ENCODE assay signal across 13 cellular contexts in genomic region chr12:6294533-6295186, GRCh38. TPM values are rescaled to one million over a fixed set of nuclear protein-coding genes. Genes with fewer than 3 reads are reported as not detected.
DNase-seq lines count a peak whose midpoint lies in the region; ATAC-seq and TF ChIP-seq lines count a peak whose summit lies in the region.
"Had no signal": no experiment of that assay in that cellular context is flagged by ENCODE, and none has a peak within 500 bp of the region (broad histone marks: within the 10 kb centered on the region; RNA-seq: fewer than 3 reads in every experiment).

No MANE protein-coding gene starts in this region.

- DNase-seq in DMS53 (lab: John Stamatoyannopoulos, UW) (peak; percentile 90), RWPE1 (ENCODE audit: low spot score) (no peak), esophagus squamous epithelium (lab: John Stamatoyannopoulos, UW) (no peak), nephron progenitor cell (no peak), HK-2 (ENCODE audit: unreplicated experiment) (no peak), cerebellar nuclear complex (lab: John Stamatoyannopoulos, UW) (no peak), posterior vena cava (ENCODE audit: low spot score) (no peak)
- DNase-seq: left cardiac atrium, NCI-H187 treated with DMSO at 0.1 percent for 48 hours, spleen had no signal

- H3K27ac ChIP-seq in RWPE1 (peak overlapping the region; percentile 87), esophagus squamous epithelium (peak overlapping the region; percentile 72 to 92 (median 86))
- H3K27ac ChIP-seq: spleen had no signal

- H3K9me3 ChIP-seq in esophagus squamous epithelium = no peaks in the 10 kb centered on the region
- H3K9me3 ChIP-seq: spleen had no signal

- CTCF ChIA-PET in RWPE1 (lab: Yijun Ruan, JAX) = interaction anchor here (0.7 to 1.5 kb wide), 4 partner anchors 10 to 29 kb away, joined by 3 to 4 read pairs (median 3); no protein-coding TSS in a partner anchor

- H3K36me3 Mint-ChIP-seq in nephron progenitor cell (ENCODE audit: low read depth) = no peaks in the 10 kb centered on the region
- H3K36me3 Mint-ChIP-seq: activated naive CD8-positive, alpha-beta T cell had no signal

- TF ChIP-seq CTCF in RWPE1 (conservative IDR thresholded peaks at IDR 0.05; ENCODE audit: low read depth) = no peak
- TF ChIP-seq CTCF in esophagus squamous epithelium (IDR thresholded peaks at IDR 0.05) = no peak
- no peak for TF ChIP-seq CTCF in nephron progenitor cell (IDR thresholded peaks at IDR 0.05)

- H3K27me3 Mint-ChIP-seq in nephron progenitor cell (ENCODE audit: low read depth, poor library complexity) = no peaks in the 10 kb centered on the region
- H3K27me3 Mint-ChIP-seq: activated naive CD8-positive, alpha-beta T cell had no signal

- no peaks in the 10 kb centered on the region for H3K27me3 ChIP-seq in esophagus squamous epithelium

- peaks cover 20% of the 10 kb centered on the region for H3K9me3 Mint-ChIP-seq in nephron progenitor cell

- no peak overlapping the region for H3K4me3 ChIP-seq in esophagus squamous epithelium
- H3K4me3 ChIP-seq: spleen had no signal

- H3K27ac Mint-ChIP-seq in nephron progenitor cell = peak overlapping the region; percentile 20

- intact Hi-C loops in esophagus squamous epithelium (cut with DNase I) (no loop called here), posterior vena cava (cut with DNase I) (no loop called here)

- peaks cover 20% of the 10 kb centered on the region for H3K4me1 Mint-ChIP-seq in nephron progenitor cell

- POLR2A ChIA-PET in RWPE1 (lab: Yijun Ruan, JAX; ENCODE audit: low non-redundant PET) = interaction anchor here (0.6 kb wide), 1 partner anchor 78 kb away, joined by 6 read pairs; no protein-coding TSS in a partner anchor

- H3K4me1 ChIP-seq in esophagus squamous epithelium = peaks cover 15 to 40% (median 20%) of the 10 kb centered on the region in 3 donors

- TF ChIP-seq POLR2A in esophagus squamous epithelium (IDR thresholded peaks at IDR 0.05) = no peak

- WGBS in esophagus squamous epithelium, 2 donors = 23 to 50% methylated on average over 2 of the region's 2 CpGs

- ATAC-seq in GM19324 (IDR thresholded peaks at IDR 0.05; ENCODE audit: low FRiP score, unreplicated experiment) = no peak

- no peak overlapping the region for H3K4me3 Mint-ChIP-seq in nephron progenitor cell
- H3K4me3 Mint-ChIP-seq: activated naive CD8-positive, alpha-beta T cell had no signal

- H3K36me3 ChIP-seq in esophagus squamous epithelium = no peaks in the 10 kb centered on the region
- H3K36me3 ChIP-seq: spleen had no signal

RNA-seq across cellular contexts. Expression of gene PLEKHG6, which starts 15.8 kb away (rescaled TPM):
- total RNA-seq in esophagus squamous epithelium (10 to 100 TPM; 13.9 to 61.7 (median 29.2) TPM), posterior vena cava (under 1 TPM in 1 of 2 donors, not detected in 1; 0.51 TPM)
- total RNA-seq: RPMI7951 had no signal

RNA-seq across cellular contexts. Expression of gene TNFRSF1A, which starts 47.2 kb away (rescaled TPM):
- total RNA-seq in esophagus squamous epithelium (100 to 1,000 TPM; 121 to 190 (median 134) TPM), posterior vena cava (100 to 1,000 TPM; 190 to 194 TPM)

Comparison
In these comparisons a context has a peak if more than half of its experiments do, and no peak if none do; other contexts are left out.
1. RNA of gene PLEKHG6, which starts 15.8 kb away (total RNA-seq): 13.9 to 61.7 TPM in esophagus squamous epithelium; 0.51 TPM in posterior vena cava; every median in the first group is over 4 times any median in the second.